ENCODE assay signal across 17 cellular contexts in the genomic region with DNA sequence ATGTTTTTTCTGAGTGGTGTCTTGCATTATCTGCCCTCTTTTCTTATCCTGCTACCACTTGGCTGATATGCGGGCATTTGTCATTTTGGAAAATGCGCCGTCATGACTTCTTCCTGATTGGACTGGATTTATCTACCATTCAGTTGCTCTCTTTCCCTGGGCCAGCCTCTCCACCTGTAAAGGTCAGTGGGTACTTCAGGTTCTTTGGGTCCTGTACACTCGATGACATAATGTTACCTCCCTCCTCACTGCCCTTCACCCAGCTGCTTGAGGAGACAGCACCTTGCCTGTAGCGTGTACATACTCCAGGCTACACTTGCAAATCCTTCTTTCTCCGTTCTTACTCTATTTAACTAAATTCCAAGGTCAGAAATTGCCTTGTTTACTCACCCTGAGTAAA.
A peak's percentile ranks its signal among the peaks of the same experiment; 100 is the strongest.
DNase-seq lines count a peak whose midpoint lies in the region; ATAC-seq, FAIRE-seq and TF ChIP-seq lines count a peak whose summit lies in the region.
"Had no signal": no experiment of that assay in that cellular context is flagged by ENCODE, and none has a peak within 500 bp of the region (broad histone marks: within the 10 kb centered on the region; RNA-seq: fewer than 3 reads in every experiment).

No MANE protein-coding gene starts in this region.

- FAIRE-seq in K562 (lab: Jason Lieb, UNC) (no peak), kidney (lab: Jason Lieb, UNC) (no peak)
- FAIRE-seq: GM12878, RCC 7860 had no signal

- no peak overlapping the region for H3K27ac ChIP-seq in K562 (ENCODE audit: extremely low read depth, low read depth, low read length)
- H3K27ac ChIP-seq in lung (ENCODE audit: low read depth in 1 of 2, low read length in 1 of 2): peak overlapping the region in 1 of 2 donors; percentile 6
- peak overlapping the region in 2 of 4 donors; percentile 38 to 63 for H3K27ac ChIP-seq in upper lobe of left lung
- H3K27ac ChIP-seq in kidney (ENCODE audit: low read depth in 2 of 2, low read length in 2 of 2): no peak overlapping the region
- H3K27ac ChIP-seq in esophagus squamous epithelium: no peak overlapping the region

- H3K27me3 ChIP-seq in K562 (ENCODE audit: control insufficient read depth in 2 of 2, insufficient read depth in 2 of 2, low read length in 2 of 2): no peaks in the 10 kb centered on the region
- no peaks in the 10 kb centered on the region for H3K27me3 ChIP-seq in lung (ENCODE audit: control insufficient read depth, insufficient read depth)
- no peaks in the 10 kb centered on the region for H3K27me3 ChIP-seq in upper lobe of left lung
- no peaks in the 10 kb centered on the region for H3K27me3 ChIP-seq in MG63
- no peaks in the 10 kb centered on the region for H3K27me3 ChIP-seq in esophagus squamous epithelium

- CTCF ChIA-PET in K562 (lab: Yijun Ruan, JAX; ENCODE audit: low intra/inter-chr PET ratio): no interaction called here

- no peak overlapping the region for H3K4me3 ChIP-seq in K562
- H3K4me3 ChIP-seq in lung: no peak overlapping the region
- H3K4me3 ChIP-seq in upper lobe of left lung: no peak overlapping the region
- H3K4me3 ChIP-seq in kidney (ENCODE audit: low read length in 2 of 2): no peak overlapping the region
- no peak overlapping the region for H3K4me3 ChIP-seq in MG63
- H3K4me3 ChIP-seq in esophagus squamous epithelium: no peak overlapping the region
- H3K4me3 ChIP-seq: GM12878, HAP-1 had no signal

- TF ChIP-seq CTCF in K562 (IDR thresholded peaks at IDR 0.05 in 2 of 3, conservative IDR thresholded peaks at IDR 0.05 in 1 of 3; ENCODE audit: insufficient read depth in 2 of 3, low read depth in 1 of 3, low read length in 3 of 3) (no peak), lung (IDR thresholded peaks at IDR 0.05; ENCODE audit: control extremely low read depth, extremely low read depth) (no peak), upper lobe of left lung (IDR thresholded peaks at IDR 0.05) (no peak), kidney (IDR thresholded peaks at IDR 0.05; ENCODE audit: borderline replicate concordance, extremely low read depth, insufficient read depth) (no peak), esophagus squamous epithelium (IDR thresholded peaks at IDR 0.05) (no peak)

- no peak overlapping the region for H3K9ac ChIP-seq in K562 (ENCODE audit: insufficient read depth in 1 of 2, low read depth in 2 of 2, low read length in 2 of 2)
- H3K9ac ChIP-seq in kidney (ENCODE audit: low read length in 2 of 2): no peak overlapping the region

- H3K9me1 ChIP-seq in K562 (ENCODE audit: control insufficient read depth, insufficient read depth, low read length): no peaks in the 10 kb centered on the region

- H3K9me3 ChIP-seq in K562 (replicated peaks; ENCODE audit: control insufficient read depth, insufficient read depth, low read depth, low read length): no peaks in the 10 kb centered on the region
- no peaks in the 10 kb centered on the region for H3K9me3 ChIP-seq in lung (ENCODE audit: control insufficient read depth in 2 of 2, insufficient read depth in 1 of 2, low read length in 1 of 2)
- no peaks in the 10 kb centered on the region for H3K9me3 ChIP-seq in upper lobe of left lung
- no peaks in the 10 kb centered on the region for H3K9me3 ChIP-seq in kidney (ENCODE audit: control insufficient read depth in 1 of 2, low read length in 2 of 2)
- H3K9me3 ChIP-seq in MG63: no peaks in the 10 kb centered on the region
- H3K9me3 ChIP-seq in esophagus squamous epithelium: no peaks in the 10 kb centered on the region
- H3K9me3 ChIP-seq: HAP-1 had no signal

- no peaks in the 10 kb centered on the region; the same call in 1 of the 2 replicates for H4K20me1 ChIP-seq in K562 (replicated peaks; ENCODE audit: control insufficient read depth, insufficient read depth, low read length)

- intact Hi-C loops in Right ventricle myocardium superior (cut with DNase I) (no loop called here), cardiac septum (cut with DNase I) (no loop called here), K562 (cut with micrococcal nuclease) (no loop called here), kidney (cut with DNase I) (no loop called here), esophagus squamous epithelium (cut with DNase I) (no loop called here)

- 83% methylated on average over 6 of the region's 6 CpGs for WGBS in K562 (ENCODE audit: insufficient coverage, low coverage, missing lambda C conversion rate)
- WGBS in lung, 2 donors: 66 to 77% methylated on average over 6 of the region's 6 CpGs
- WGBS in upper lobe of left lung, 2 donors: 68 to 69% methylated on average over 6 of the region's 6 CpGs
- WGBS in esophagus squamous epithelium, 2 donors: 86 to 92% methylated on average over 6 of the region's 6 CpGs

- POLR2A ChIA-PET in K562 (lab: Yijun Ruan, JAX): interaction anchor here (1.1 kb wide), 1 partner anchor 10 kb away, joined by 3 read pairs; no protein-coding TSS in a partner anchor

- no peak for DNase-seq in Right ventricle myocardium superior
- no peak for DNase-seq in cardiac septum (ENCODE audit: low spot score)
- no peak for DNase-seq in K562 (ENCODE audit: extremely low read depth in 1 of 4, low spot score in 3 of 4)
- DNase-seq in lung (ENCODE audit: low spot score): peak; percentile 61
- DNase-seq in upper lobe of left lung: peak in 1 of 2 donors; percentile 81
- no peak for DNase-seq in kidney
- DNase-seq in MG63: no peak
- DNase-seq in esophagus squamous epithelium (lab: John Stamatoyannopoulos, UW): no peak
- DNase-seq: Calu3; CD4-positive, CD25-positive, alpha-beta regulatory T cell; DMS79; Kasumi-1; NCI-H2029; NCI-H510A treated with DMSO at 0.1 percent for 48 hours had no signal

- BruUV-seq in K562 (replicated peaks; lab: Mats Ljungman, UMichigan): no TSS peak

- ATAC-seq in Right ventricle myocardium superior (ENCODE audit: poor library complexity): peak; percentile 25
- ATAC-seq in K562: no peak
- ATAC-seq in lung (ENCODE audit: insufficient read depth, low FRiP score): peak; percentile 62
- peak; percentile 59 to 79 for ATAC-seq in upper lobe of left lung (ENCODE audit: low FRiP score in 2 of 2)
- ATAC-seq: GM12878 had no signal

- H3K4me2 ChIP-seq in K562 (ENCODE audit: insufficient read depth, low read length): no peak overlapping the region

- in situ Hi-C loops in K562 (cut with MboI): no loop called here

- peaks cover 0 to 3% of the 10 kb centered on the region in 2 experiments; a peak in 1 of 5 replicates for H3K4me1 ChIP-seq in K562 (replicated peaks in 1 of 2; ENCODE audit: control insufficient read depth in 2 of 2, insufficient read depth in 2 of 2, low read length in 2 of 2)
- H3K4me1 ChIP-seq in lung (ENCODE audit: control insufficient read depth in 2 of 2, insufficient read depth in 2 of 2, low read length in 2 of 2): peaks cover 2 to 7% of the 10 kb centered on the region in 2 donors
- H3K4me1 ChIP-seq in upper lobe of left lung: peaks cover 0 to 17% (median 7%) of the 10 kb centered on the region in 4 donors
- H3K4me1 ChIP-seq in kidney (ENCODE audit: control insufficient read depth in 1 of 2, insufficient read depth in 1 of 2, low read depth in 1 of 2, low read length in 2 of 2): peaks cover 0 to 3% of the 10 kb centered on the region in 2 donors
- peaks cover 0 to 21% (median 3%) of the 10 kb centered on the region in 3 donors for H3K4me1 ChIP-seq in esophagus squamous epithelium

- peaks cover 48% of the 10 kb centered on the region for H3K79me2 ChIP-seq in K562 (ENCODE audit: control insufficient read depth, insufficient read depth, low read length)

- TF ChIP-seq POLR2A in K562 (conservative IDR thresholded peaks at IDR 0.05) (no peak), upper lobe of left lung (IDR thresholded peaks at IDR 0.05) (no peak), esophagus squamous epithelium (IDR thresholded peaks at IDR 0.05) (no peak)

- TF ChIP-seq RAD21 in K562 (CRISPR knock-in tag; conservative IDR thresholded peaks at IDR 0.05 in 1 of 2, IDR thresholded peaks at IDR 0.05 in 1 of 2): no peak

- no peak overlapping the region for H2AFZ ChIP-seq in K562 (ENCODE audit: low read depth, low read length)

- TF ChIP-seq EP300 in K562 (IDR thresholded peaks at IDR 0.05; ENCODE audit: low read length) (no peak), upper lobe of left lung (IDR thresholded peaks at IDR 0.05) (no peak)

- peaks cover 76% of the 10 kb centered on the region for H3K36me3 ChIP-seq in K562 (ENCODE audit: control insufficient read depth, insufficient read depth, low read length)
- peaks cover 5 to 7% of the 10 kb centered on the region in 2 donors for H3K36me3 ChIP-seq in lung (ENCODE audit: control insufficient read depth in 2 of 2, insufficient read depth in 2 of 2, low read length in 2 of 2)
- peaks cover 0 to 44% (median 0%) of the 10 kb centered on the region in 4 donors for H3K36me3 ChIP-seq in upper lobe of left lung
- H3K36me3 ChIP-seq in kidney (ENCODE audit: control insufficient read depth in 1 of 2, insufficient read depth in 2 of 2, low read length in 2 of 2): peaks cover 8 to 15% of the 10 kb centered on the region in 2 donors
- H3K36me3 ChIP-seq in MG63: no peaks in the 10 kb centered on the region
- H3K36me3 ChIP-seq in esophagus squamous epithelium: peaks cover 0 to 53% (median 0%) of the 10 kb centered on the region in 3 donors

TF ChIP-seq in K562, 482 proteins besides CTCF, POLR2A, EP300 and RAD21 (continues in another document):
- TF ChIP-seq, protein P1, sequence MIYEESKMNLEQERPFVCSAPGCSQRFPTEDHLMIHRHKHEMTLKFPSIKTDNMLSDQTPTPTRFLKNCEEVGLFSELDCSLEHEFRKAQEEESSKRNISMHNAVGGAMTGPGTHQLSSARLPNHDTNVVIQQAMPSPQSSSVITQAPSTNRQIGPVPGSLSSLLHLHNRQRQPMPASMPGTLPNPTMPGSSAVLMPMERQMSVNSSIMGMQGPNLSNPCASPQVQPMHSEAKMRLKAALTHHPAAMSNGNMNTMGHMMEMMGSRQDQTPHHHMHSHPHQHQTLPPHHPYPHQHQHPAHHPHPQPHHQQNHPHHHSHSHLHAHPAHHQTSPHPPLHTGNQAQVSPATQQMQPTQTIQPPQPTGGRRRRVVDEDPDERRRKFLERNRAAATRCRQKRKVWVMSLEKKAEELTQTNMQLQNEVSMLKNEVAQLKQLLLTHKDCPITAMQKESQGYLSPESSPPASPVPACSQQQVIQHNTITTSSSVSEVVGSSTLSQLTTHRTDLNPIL (CRISPR knock-in tag; IDR thresholded peaks at IDR 0.05): no peak
- 0 out of 2 replicates have a peak, but pooled peaks have one; percentile 17 for TF ChIP-seq MAFG (tag; conservative IDR thresholded peaks at IDR 0.05)
